In the genomic region with DNA sequence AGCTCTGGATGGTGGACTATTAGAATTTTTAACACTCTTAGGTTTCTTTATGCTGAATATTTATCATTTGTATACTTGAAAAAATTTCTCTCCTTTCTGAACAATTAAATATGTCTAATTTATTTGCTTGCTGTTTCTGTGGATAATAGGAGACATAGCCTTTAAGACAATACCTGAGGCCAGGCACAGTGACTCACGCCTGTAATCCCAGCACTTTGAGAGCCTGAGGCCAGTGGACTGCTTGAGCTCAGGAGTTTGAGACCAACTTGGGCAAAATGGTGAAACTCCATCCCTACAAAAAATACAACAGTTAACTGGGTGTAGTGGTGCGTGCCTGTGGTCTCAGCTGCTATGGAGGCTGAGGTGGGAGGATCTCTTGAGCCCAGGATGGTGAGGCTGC, we compare ENCODE assay signal across 16 cellular contexts.
"Had no signal": no experiment of that assay in that cellular context is flagged by ENCODE, and none has a peak within 500 bp of the region (broad histone marks: within the 10 kb centered on the region; RNA-seq: fewer than 3 reads in every experiment).

No MANE protein-coding gene starts in this region.

- H3K4me3 Mint-ChIP-seq: activated T-cell treated with anti-CD3 and anti-CD28 coated beads, Interleukin-2, amount 50 U/mL, for 4 hours had no signal

- H3K27ac ChIP-seq: cardiac muscle cell, psoas muscle, spleen, tibial artery, uterus had no signal

- DNase-seq: activated CD4-positive, alpha-beta T cell treated with anti-CD3 and anti-CD28 coated beads for 1 hour; activated CD4-positive, alpha-beta T cell treated with anti-CD3 and anti-CD28 coated beads, Interleukin-2, amount 50 U/mL, for 4 hours; activated gamma-delta T cell; activated T-cell treated with anti-CD3 and anti-CD28 coated beads, Interleukin-2, amount 50 U/mL, for 4 hours; foreskin fibroblast; kidney glomerular epithelial cell; psoas muscle; SK-N-SH; spleen; stimulated activated CD4-positive, alpha-beta T cell treated with anti-CD3 and anti-CD28 coated beads, Interleukin-2, amount 100 ng/mL, for 24 hours; T-helper 1 cell; T1000; tibial artery; uterus had no signal

- H3K9me3 ChIP-seq: psoas muscle, SK-N-SH, spleen, tibial artery, uterus had no signal

- H3K27me3 ChIP-seq: cardiac muscle cell, spleen, tibial artery, uterus had no signal

- H3K4me3 ChIP-seq: cardiac muscle cell, psoas muscle, spleen, tibial artery, uterus had no signal

- H3K9me3 Mint-ChIP-seq: activated T-cell treated with anti-CD3 and anti-CD28 coated beads, Interleukin-2, amount 50 U/mL, for 4 hours had no signal

- ATAC-seq: activated T-cell treated with anti-CD3 and anti-CD28 coated beads, Interleukin-2, amount 50 U/mL, for 4 hours; psoas muscle; sciatic nerve had no signal
